ENCODE assay signal across 19 cellular contexts in the genomic region with DNA sequence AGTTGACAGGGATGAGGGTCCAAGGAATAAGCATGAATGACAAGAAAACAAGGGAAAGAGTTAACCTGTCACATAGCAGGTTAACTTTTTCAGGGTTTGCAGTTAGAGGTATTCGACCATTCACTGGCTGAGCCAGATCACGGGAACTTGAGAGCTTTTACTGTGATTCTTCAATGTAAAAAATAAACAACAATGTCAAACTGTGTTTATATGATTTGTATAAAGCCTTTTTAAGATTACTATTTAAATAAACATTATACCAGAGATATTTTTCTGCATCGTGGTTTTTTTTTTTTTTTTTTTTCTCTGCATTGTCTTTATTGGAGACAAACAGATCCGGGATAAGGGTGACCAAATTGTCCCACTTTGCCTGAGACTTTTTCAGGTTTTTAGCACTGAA.
A peak's percentile ranks its signal among the peaks of the same experiment; 100 is the strongest.
DNase-seq lines count a peak whose midpoint lies in the region; TF ChIP-seq lines count a peak whose summit lies in the region.
"Had no signal": no experiment of that assay in that cellular context is flagged by ENCODE, and none has a peak within 500 bp of the region (broad histone marks: within the 10 kb centered on the region; RNA-seq: fewer than 3 reads in every experiment).

No MANE protein-coding gene starts in this region.

- H3K4me3 ChIP-seq in muscle layer of colon (ENCODE audit: low read depth in 1 of 2, low read length in 2 of 2) (no peak overlapping the region), stomach (no peak overlapping the region)
- H3K4me3 ChIP-seq: BLaER1 had no signal

- peak overlapping the region; percentile 91 for H3K27ac ChIP-seq in muscle layer of colon (ENCODE audit: low read depth, low read length)
- peak overlapping the region in 3 of 5 donors; percentile 65 to 83 (median 74) for H3K27ac ChIP-seq in stomach
- H3K27ac ChIP-seq: BLaER1 had no signal

- no peaks in the 10 kb centered on the region for H3K27me3 ChIP-seq in muscle layer of colon (ENCODE audit: control insufficient read depth in 1 of 2, insufficient read depth in 2 of 2, low read length in 2 of 2)
- H3K27me3 ChIP-seq in stomach: no peaks in the 10 kb centered on the region
- H3K27me3 ChIP-seq: BLaER1 had no signal

- 58 to 78% (median 70%) methylated on average over 4 of the region's 4 CpGs for whole genome bisulfite sequencing in stomach, 5 donors

- H3K36me3 ChIP-seq in muscle layer of colon (ENCODE audit: insufficient read depth, low read length): peaks cover 29% of the 10 kb centered on the region
- peaks cover 0 to 35% (median 32%) of the 10 kb centered on the region in 4 donors for H3K36me3 ChIP-seq in stomach

- TF ChIP-seq EP300 in stomach (IDR thresholded peaks at IDR 0.05): no peak

- intact Hi-C loops in stomach (cut with DNase I; ENCODE audit: low total_unique reads): no loop called here

- TF ChIP-seq POLR2A in stomach (IDR thresholded peaks at IDR 0.05): no peak

- H3K4me1 ChIP-seq in muscle layer of colon (ENCODE audit: insufficient read depth, low read length) (peaks cover 66% of the 10 kb centered on the region), stomach (peaks cover 20 to 48% (median 26%) of the 10 kb centered on the region in 4 donors)

- H3K9me3 Mint-ChIP-seq in endothelial cell (ENCODE audit: unreplicated experiment) (no peaks in the 10 kb centered on the region), glutamatergic neuron (ENCODE audit: unreplicated experiment) (no peaks in the 10 kb centered on the region)

- H3K4me1 Mint-ChIP-seq in endothelial cell (ENCODE audit: unreplicated experiment) (peaks cover 20% of the 10 kb centered on the region), glutamatergic neuron (ENCODE audit: low read depth, unreplicated experiment) (peaks cover 3% of the 10 kb centered on the region)
- H3K4me1 Mint-ChIP-seq: CD14-positive monocyte; CD4-positive, alpha-beta memory T cell; IgD-negative memory B cell had no signal

- H3K9me3 ChIP-seq in muscle layer of colon (ENCODE audit: low read length) (no peaks in the 10 kb centered on the region), stomach (peaks cover 0 to 14% (median 8%) of the 10 kb centered on the region in 4 donors)

- no peak for DNase-seq in endothelial cell (ENCODE audit: low spot score)
- no peak for DNase-seq in stomach
- DNase-seq in NCI-H524 (lab: John Stamatoyannopoulos, UW): no peak
- no peak for DNase-seq in NAMALWA (ENCODE audit: low spot score)
- no peak for DNase-seq in GM19240 (ENCODE audit: insufficient read length, low spot score)
- no peak for DNase-seq in glutamatergic neuron
- DNase-seq: 8988T; Calu3; CD4-positive, alpha-beta memory T cell; DMS 273 treated with DMSO at 0.1 percent for 48 hours; DMS53; DND-41; EL; GOT3; H9 had no signal

- H3K36me3 Mint-ChIP-seq in endothelial cell (ENCODE audit: low read depth, unreplicated experiment): peaks cover 63% of the 10 kb centered on the region
- H3K36me3 Mint-ChIP-seq in glutamatergic neuron (ENCODE audit: unreplicated experiment): peaks cover 18% of the 10 kb centered on the region
- H3K36me3 Mint-ChIP-seq: CD14-positive monocyte; CD4-positive, alpha-beta memory T cell; IgD-negative memory B cell had no signal

- H3K27me3 Mint-ChIP-seq in endothelial cell (ENCODE audit: unreplicated experiment) (peaks cover 2% of the 10 kb centered on the region), glutamatergic neuron (ENCODE audit: unreplicated experiment) (no peaks in the 10 kb centered on the region)

- H3K27ac Mint-ChIP-seq in endothelial cell (ENCODE audit: unreplicated experiment) (no peak overlapping the region), glutamatergic neuron (ENCODE audit: unreplicated experiment) (no peak overlapping the region)
- H3K27ac Mint-ChIP-seq: CD14-positive monocyte; CD4-positive, alpha-beta memory T cell; H9; IgD-negative memory B cell had no signal

- H3K9ac ChIP-seq in muscle layer of colon (ENCODE audit: low read length): no peak overlapping the region
- H3K9ac ChIP-seq: BLaER1 had no signal

- TF ChIP-seq CTCF in endothelial cell (IDR thresholded peaks at IDR 0.05; ENCODE audit: unreplicated experiment) (no peak), stomach (IDR thresholded peaks at IDR 0.05) (no peak), glutamatergic neuron (IDR thresholded peaks at IDR 0.05; ENCODE audit: partially characterized antibody, unreplicated experiment) (no peak)

- H3K4me3 Mint-ChIP-seq in endothelial cell (ENCODE audit: unreplicated experiment) (peak overlapping the region; percentile 72), glutamatergic neuron (ENCODE audit: unreplicated experiment) (no peak overlapping the region)
- H3K4me3 Mint-ChIP-seq: CD14-positive monocyte; CD4-positive, alpha-beta memory T cell; H9; IgD-negative memory B cell had no signal
